In genomic region chr9:99918134-99918533, GRCh38 we compare ENCODE assay signal across 2 cellular contexts.
TF ChIP-seq lines count a peak whose summit lies in the region.

No MANE protein-coding gene starts in this region.

TF ChIP-seq in HepG2, 621 proteins besides CTCF, POLR2A, EP300 and RAD21:
- TF ChIP-seq HNF4G (IDR thresholded peaks at IDR 0.05; ENCODE audit: borderline replicate concordance, low read depth, low read length): no peak
- no peak for TF ChIP-seq HNF4G (CRISPR knock-in tag; IDR thresholded peaks at IDR 0.05; ENCODE audit: borderline replicate concordance, low read depth)
- no peak for TF ChIP-seq ZNF20 (CRISPR knock-in tag; IDR thresholded peaks at IDR 0.05)
- no peak for TF ChIP-seq ZNF576 (CRISPR knock-in tag; IDR thresholded peaks at IDR 0.05)
- no peak for TF ChIP-seq SMYD3 (CRISPR knock-in tag; IDR thresholded peaks at IDR 0.05)
- no peak for TF ChIP-seq ZNF737 (CRISPR knock-in tag; IDR thresholded peaks at IDR 0.05; ENCODE audit: borderline replicate concordance)
- TF ChIP-seq ZNF841 (CRISPR knock-in tag; IDR thresholded peaks at IDR 0.05; ENCODE audit: borderline replicate concordance): no peak
- TF ChIP-seq ZNF121 (CRISPR knock-in tag; IDR thresholded peaks at IDR 0.05): 0 out of 2 replicates have a peak, but pooled peaks have one; percentile 21
- no peak for TF ChIP-seq ZBTB7B (CRISPR knock-in tag; IDR thresholded peaks at IDR 0.05)
- TF ChIP-seq, protein P1, sequence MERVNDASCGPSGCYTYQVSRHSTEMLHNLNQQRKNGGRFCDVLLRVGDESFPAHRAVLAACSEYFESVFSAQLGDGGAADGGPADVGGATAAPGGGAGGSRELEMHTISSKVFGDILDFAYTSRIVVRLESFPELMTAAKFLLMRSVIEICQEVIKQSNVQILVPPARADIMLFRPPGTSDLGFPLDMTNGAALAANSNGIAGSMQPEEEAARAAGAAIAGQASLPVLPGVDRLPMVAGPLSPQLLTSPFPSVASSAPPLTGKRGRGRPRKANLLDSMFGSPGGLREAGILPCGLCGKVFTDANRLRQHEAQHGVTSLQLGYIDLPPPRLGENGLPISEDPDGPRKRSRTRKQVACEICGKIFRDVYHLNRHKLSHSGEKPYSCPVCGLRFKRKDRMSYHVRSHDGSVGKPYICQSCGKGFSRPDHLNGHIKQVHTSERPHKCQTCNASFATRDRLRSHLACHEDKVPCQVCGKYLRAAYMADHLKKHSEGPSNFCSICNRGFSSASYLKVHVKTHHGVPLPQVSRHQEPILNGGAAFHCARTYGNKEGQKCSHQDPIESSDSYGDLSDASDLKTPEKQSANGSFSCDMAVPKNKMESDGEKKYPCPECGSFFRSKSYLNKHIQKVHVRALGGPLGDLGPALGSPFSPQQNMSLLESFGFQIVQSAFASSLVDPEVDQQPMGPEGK (CRISPR knock-in tag; IDR thresholded peaks at IDR 0.05): no peak

TF ChIP-seq in K562, 482 proteins besides CTCF, POLR2A, EP300 and RAD21:
- TF ChIP-seq SAFB (IDR thresholded peaks at IDR 0.05; ENCODE audit: borderline replicate concordance, low read depth, low read length) (no peak), ZBTB11 (CRISPR knock-in tag; IDR thresholded peaks at IDR 0.05) (no peak), MIER1 (IDR thresholded peaks at IDR 0.05; ENCODE audit: low read depth) (no peak), CBFB (CRISPR knock-in tag; IDR thresholded peaks at IDR 0.05) (no peak), MLLT1 (IDR thresholded peaks at IDR 0.05) (no peak), ZNF121 (CRISPR knock-in tag; conservative IDR thresholded peaks at IDR 0.05) (peak; percentile 77)
- TF ChIP-seq, protein P2, sequence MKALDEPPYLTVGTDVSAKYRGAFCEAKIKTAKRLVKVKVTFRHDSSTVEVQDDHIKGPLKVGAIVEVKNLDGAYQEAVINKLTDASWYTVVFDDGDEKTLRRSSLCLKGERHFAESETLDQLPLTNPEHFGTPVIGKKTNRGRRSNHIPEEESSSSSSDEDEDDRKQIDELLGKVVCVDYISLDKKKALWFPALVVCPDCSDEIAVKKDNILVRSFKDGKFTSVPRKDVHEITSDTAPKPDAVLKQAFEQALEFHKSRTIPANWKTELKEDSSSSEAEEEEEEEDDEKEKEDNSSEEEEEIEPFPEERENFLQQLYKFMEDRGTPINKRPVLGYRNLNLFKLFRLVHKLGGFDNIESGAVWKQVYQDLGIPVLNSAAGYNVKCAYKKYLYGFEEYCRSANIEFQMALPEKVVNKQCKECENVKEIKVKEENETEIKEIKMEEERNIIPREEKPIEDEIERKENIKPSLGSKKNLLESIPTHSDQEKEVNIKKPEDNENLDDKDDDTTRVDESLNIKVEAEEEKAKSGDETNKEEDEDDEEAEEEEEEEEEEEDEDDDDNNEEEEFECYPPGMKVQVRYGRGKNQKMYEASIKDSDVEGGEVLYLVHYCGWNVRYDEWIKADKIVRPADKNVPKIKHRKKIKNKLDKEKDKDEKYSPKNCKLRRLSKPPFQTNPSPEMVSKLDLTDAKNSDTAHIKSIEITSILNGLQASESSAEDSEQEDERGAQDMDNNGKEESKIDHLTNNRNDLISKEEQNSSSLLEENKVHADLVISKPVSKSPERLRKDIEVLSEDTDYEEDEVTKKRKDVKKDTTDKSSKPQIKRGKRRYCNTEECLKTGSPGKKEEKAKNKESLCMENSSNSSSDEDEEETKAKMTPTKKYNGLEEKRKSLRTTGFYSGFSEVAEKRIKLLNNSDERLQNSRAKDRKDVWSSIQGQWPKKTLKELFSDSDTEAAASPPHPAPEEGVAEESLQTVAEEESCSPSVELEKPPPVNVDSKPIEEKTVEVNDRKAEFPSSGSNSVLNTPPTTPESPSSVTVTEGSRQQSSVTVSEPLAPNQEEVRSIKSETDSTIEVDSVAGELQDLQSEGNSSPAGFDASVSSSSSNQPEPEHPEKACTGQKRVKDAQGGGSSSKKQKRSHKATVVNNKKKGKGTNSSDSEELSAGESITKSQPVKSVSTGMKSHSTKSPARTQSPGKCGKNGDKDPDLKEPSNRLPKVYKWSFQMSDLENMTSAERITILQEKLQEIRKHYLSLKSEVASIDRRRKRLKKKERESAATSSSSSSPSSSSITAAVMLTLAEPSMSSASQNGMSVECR (CRISPR knock-in tag; IDR thresholded peaks at IDR 0.05): no peak
